Comparison of ENCODE assay signal across 1 cellular context in genomic region chr10:100670368-100670767, GRCh38.
TF ChIP-seq lines count a peak whose summit lies in the region.

No MANE protein-coding gene starts in this region.

TF ChIP-seq in H1, 55 proteins besides CTCF, POLR2A, EP300 and RAD21:
- TF ChIP-seq KDM1A (IDR thresholded peaks at IDR 0.05; ENCODE audit: borderline replicate concordance, low read length): no peak
- no peak for TF ChIP-seq TCF12 (IDR thresholded peaks at IDR 0.05; ENCODE audit: low read depth, low read length)
